17 cellular contexts compared by ENCODE assay signal in the genomic region with DNA sequence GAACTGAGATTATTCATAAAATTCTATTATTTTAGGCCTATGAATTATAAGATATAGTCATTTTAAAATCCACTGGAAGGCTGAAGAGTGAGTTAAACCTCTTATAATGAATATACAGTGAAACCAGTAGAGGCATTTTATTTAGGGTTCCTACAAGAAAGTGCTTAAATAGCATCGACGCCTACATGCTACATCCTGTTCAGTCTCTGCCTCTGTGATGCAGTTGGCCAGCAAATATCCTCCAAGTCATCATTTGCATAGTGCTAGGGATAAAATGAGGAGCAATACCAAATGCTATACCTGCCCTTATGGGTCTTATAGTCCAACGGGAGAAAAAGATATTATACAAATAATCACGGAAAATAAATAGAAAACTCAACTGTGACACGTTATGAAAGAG.
"Had no signal": no experiment of that assay in that cellular context is flagged by ENCODE, and none has a peak within 500 bp of the region (broad histone marks: within the 10 kb centered on the region; RNA-seq: fewer than 3 reads in every experiment).

No MANE protein-coding gene starts in this region.

- H3K9me3 Mint-ChIP-seq: brain; endodermal cell; natural killer cell treated with Interleukin-12 subunit alpha and Interleukin-12 subunit beta and Interleukin-15 and Interleukin-18, amount 100 ng/mL, for 72 hours; T-cell had no signal

- H3K27me3 ChIP-seq: right lobe of liver had no signal

- H3K27me3 Mint-ChIP-seq: brain; natural killer cell treated with Interleukin-12 subunit alpha and Interleukin-12 subunit beta and Interleukin-15 and Interleukin-18, amount 100 ng/mL, for 72 hours; T-cell had no signal

- ATAC-seq: left colon; natural killer cell treated with Interleukin-12 subunit alpha and Interleukin-12 subunit beta and Interleukin-15 and Interleukin-18, amount 100 ng/mL, for 72 hours; psoas muscle; right lobe of liver; T-cell had no signal

- H3K9me3 ChIP-seq: psoas muscle, right lobe of liver had no signal

- H3K4me3 Mint-ChIP-seq: brain; natural killer cell treated with Interleukin-12 subunit alpha and Interleukin-12 subunit beta and Interleukin-15 and Interleukin-18, amount 100 ng/mL, for 72 hours; T-cell had no signal

- H3K36me3 ChIP-seq: WERI-Rb-1 had no signal

- DNase-seq: activated CD4-positive, alpha-beta T cell treated with anti-CD3 and anti-CD28 coated beads for 48 hours; activated naive CD4-positive, alpha-beta T cell treated with anti-CD3 and anti-CD28 coated beads, Interleukin-2, amount 50 U/mL, for 16 hours; activated T-cell treated with anti-CD3 and anti-CD28 coated beads for 4 hours; amniotic stem cell; endodermal cell; erythroblast; left colon; psoas muscle; right lobe of liver; stimulated activated CD4-positive, alpha-beta T cell treated with anti-CD3 and anti-CD28 coated beads, Interleukin-1b, Interleukin-23, amount 100 ng/mL, for 48 hours; stimulated activated naive CD4-positive, alpha-beta T cell; substantia nigra; T-cell; WERI-Rb-1 had no signal

- H3K27ac Mint-ChIP-seq: brain had no signal

- H3K4me1 ChIP-seq: psoas muscle, right lobe of liver had no signal

- H3K27ac ChIP-seq: psoas muscle, right lobe of liver, WERI-Rb-1 had no signal

- H3K4me3 ChIP-seq: lung, psoas muscle, right lobe of liver had no signal
